In genomic region chr19:15010497-15011255, GRCh38 we compare ENCODE assay signal across 1 cellular context.
TF ChIP-seq lines count a peak whose summit lies in the region.

No MANE protein-coding gene starts in this region.

TF ChIP-seq in WTC11, 78 proteins besides CTCF, POLR2A, EP300 and RAD21 (continued from another document and continues in another):
- TF ChIP-seq STAT6 (CRISPR knock-in tag; conservative IDR thresholded peaks at IDR 0.05; ENCODE audit: low read depth) (no peak), TEAD1 (CRISPR knock-in tag; IDR thresholded peaks at IDR 0.05) (no peak; the same call in 1 of the 2 replicates), NR3C1 (CRISPR knock-in tag; conservative IDR thresholded peaks at IDR 0.05; ENCODE audit: low read depth) (no peak), FOXJ3 (CRISPR knock-in tag; IDR thresholded peaks at IDR 0.05; ENCODE audit: borderline replicate concordance) (no peak), MYBL2 (CRISPR knock-in tag; IDR thresholded peaks at IDR 0.05) (peak; percentile 73; the same call in 1 of the 2 replicates), ESRRA (CRISPR knock-in tag; IDR thresholded peaks at IDR 0.05; ENCODE audit: borderline replicate concordance) (peak; percentile 58; the same call in 1 of the 2 replicates), ZNF121 (CRISPR knock-in tag; IDR thresholded peaks at IDR 0.05) (no peak), TEAD4 (CRISPR knock-in tag; IDR thresholded peaks at IDR 0.05) (peak; percentile 48; the same call in 1 of the 2 replicates), ARID4B (CRISPR knock-in tag; IDR thresholded peaks at IDR 0.05; ENCODE audit: borderline replicate concordance) (0 out of 2 replicates have a peak, but pooled peaks have one; percentile 13), MAX (CRISPR knock-in tag; IDR thresholded peaks at IDR 0.05) (peak; percentile 93), NFATC4 (CRISPR knock-in tag; IDR thresholded peaks at IDR 0.05) (no peak), ATF6 (CRISPR knock-in tag; IDR thresholded peaks at IDR 0.05) (peak; percentile 25; the same call in 1 of the 2 replicates), RORB (CRISPR knock-in tag; IDR thresholded peaks at IDR 0.05) (no peak), HMGXB4 (CRISPR knock-in tag; IDR thresholded peaks at IDR 0.05) (0 out of 2 replicates have a peak, but pooled peaks have one; percentile 31), NFE2L1 (CRISPR knock-in tag; IDR thresholded peaks at IDR 0.05) (peak; percentile 51; the same call in 1 of the 2 replicates), FOXK1 (CRISPR knock-in tag; IDR thresholded peaks at IDR 0.05) (peak; percentile 56; the same call in 1 of the 2 replicates), ZNF396 (CRISPR knock-in tag; IDR thresholded peaks at IDR 0.05; ENCODE audit: borderline replicate concordance) (no peak), KAT7 (CRISPR knock-in tag; IDR thresholded peaks at IDR 0.05; ENCODE audit: borderline replicate concordance) (no peak), ZNF281 (CRISPR knock-in tag; IDR thresholded peaks at IDR 0.05) (no peak), E2F4 (CRISPR knock-in tag; IDR thresholded peaks at IDR 0.05; ENCODE audit: borderline replicate concordance, low read depth) (peak; percentile 83), FOXP4 (CRISPR knock-in tag; IDR thresholded peaks at IDR 0.05) (peak; percentile 48; the same call in 1 of the 2 replicates), AFF4 (CRISPR knock-in tag; IDR thresholded peaks at IDR 0.05; ENCODE audit: borderline replicate concordance) (0 out of 2 replicates have a peak, but pooled peaks have one; percentile 58), HMGA2 (CRISPR knock-in tag; IDR thresholded peaks at IDR 0.05) (no peak), NR1H2 (CRISPR knock-in tag; IDR thresholded peaks at IDR 0.05) (no peak), CREB1 (CRISPR knock-in tag; IDR thresholded peaks at IDR 0.05) (no peak), ZNF263 (CRISPR knock-in tag; IDR thresholded peaks at IDR 0.05; ENCODE audit: low read depth) (no peak), SMAD3 (CRISPR knock-in tag; IDR thresholded peaks at IDR 0.05; ENCODE audit: borderline replicate concordance) (no peak), ZNF138 (CRISPR knock-in tag; conservative IDR thresholded peaks at IDR 0.05) (no peak), ATF1 (CRISPR knock-in tag; IDR thresholded peaks at IDR 0.05) (no peak), CBFB (CRISPR knock-in tag; IDR thresholded peaks at IDR 0.05; ENCODE audit: low read depth) (no peak), USF2 (CRISPR knock-in tag; IDR thresholded peaks at IDR 0.05) (0 out of 2 replicates have a peak, but pooled peaks have one; percentile 20)
